1 cellular context compared by ENCODE assay signal in genomic region chr6:137802408-137803182, GRCh38.
TF ChIP-seq lines count a peak whose summit lies in the region.

No MANE protein-coding gene starts in this region.

TF ChIP-seq in HepG2, 621 proteins besides CTCF, POLR2A, EP300 and RAD21 (continued from another document and continues in another):
- TF ChIP-seq ZNF652 (CRISPR knock-in tag; IDR thresholded peaks at IDR 0.05; ENCODE audit: borderline replicate concordance, low read depth) (0 out of 2 replicates have a peak, but pooled peaks have one; percentile 15), SCMH1 (CRISPR knock-in tag; IDR thresholded peaks at IDR 0.05; ENCODE audit: borderline replicate concordance) (no peak), SSRP1 (CRISPR knock-in tag; IDR thresholded peaks at IDR 0.05) (no peak), RNF2 (conservative IDR thresholded peaks at IDR 0.05; ENCODE audit: low read depth) (no peak), ETV5 (CRISPR knock-in tag; IDR thresholded peaks at IDR 0.05; ENCODE audit: borderline replicate concordance) (peak; percentile 47; the same call in 1 of the 2 replicates), ZNF468 (CRISPR knock-in tag; IDR thresholded peaks at IDR 0.05) (no peak), ZNF326 (CRISPR knock-in tag; IDR thresholded peaks at IDR 0.05; ENCODE audit: borderline replicate concordance) (no peak), ZMYM4 (CRISPR knock-in tag; IDR thresholded peaks at IDR 0.05) (no peak; the same call in 1 of the 2 replicates), CHD4 (IDR thresholded peaks at IDR 0.05; ENCODE audit: borderline replicate concordance, low read length) (0 out of 2 replicates have a peak, but pooled peaks have one; percentile 33), SNAPC4 (CRISPR knock-in tag; IDR thresholded peaks at IDR 0.05) (0 out of 2 replicates have a peak, but pooled peaks have one; percentile 37), ZNF136 (CRISPR knock-in tag; IDR thresholded peaks at IDR 0.05; ENCODE audit: low read depth) (no peak), TEAD3 (CRISPR knock-in tag; optimal IDR thresholded peaks at IDR 0.05; ENCODE audit: borderline replicate concordance) (peak; percentile 70), GTF3A (CRISPR knock-in tag; conservative IDR thresholded peaks at IDR 0.05) (0 out of 2 replicates have a peak, but pooled peaks have one; percentile 30), DNMT3B (CRISPR knock-in tag; conservative IDR thresholded peaks at IDR 0.05) (no peak), KLF15 (CRISPR knock-in tag; IDR thresholded peaks at IDR 0.05; ENCODE audit: borderline replicate concordance) (no peak), MTF1 (CRISPR knock-in tag; IDR thresholded peaks at IDR 0.05) (no peak), ZNF138 (CRISPR knock-in tag; IDR thresholded peaks at IDR 0.05; ENCODE audit: low read depth) (no peak), ARID2 (CRISPR knock-in tag; IDR thresholded peaks at IDR 0.05; ENCODE audit: borderline replicate concordance) (0 out of 2 replicates have a peak, but pooled peaks have one; percentile 33), ZNF616 (CRISPR knock-in tag; IDR thresholded peaks at IDR 0.05; ENCODE audit: low read depth) (no peak), ZBTB38 (CRISPR knock-in tag; IDR thresholded peaks at IDR 0.05) (peak; percentile 50; the same call in 1 of the 2 replicates), RXRB (CRISPR knock-in tag; IDR thresholded peaks at IDR 0.05; ENCODE audit: borderline replicate concordance) (peak; percentile 70; the same call in 1 of the 2 replicates), UBTF (CRISPR knock-in tag; IDR thresholded peaks at IDR 0.05) (no peak), TRIM24 (CRISPR knock-in tag; IDR thresholded peaks at IDR 0.05) (no peak), ETS1 (CRISPR knock-in tag; IDR thresholded peaks at IDR 0.05) (no peak), ZBTB10 (CRISPR knock-in tag; IDR thresholded peaks at IDR 0.05; ENCODE audit: borderline replicate concordance) (no peak), MYC (CRISPR knock-in tag; IDR thresholded peaks at IDR 0.05; ENCODE audit: borderline replicate concordance) (no peak), ZNF770 (CRISPR knock-in tag; IDR thresholded peaks at IDR 0.05) (no peak), POGK (CRISPR knock-in tag; conservative IDR thresholded peaks at IDR 0.05) (no peak), U2AF2 (IDR thresholded peaks at IDR 0.05; ENCODE audit: low read depth, low read length) (no peak), ZSCAN25 (CRISPR knock-in tag; IDR thresholded peaks at IDR 0.05) (no peak), ZNF33A (CRISPR knock-in tag; IDR thresholded peaks at IDR 0.05; ENCODE audit: borderline replicate concordance) (peak; percentile 79; the same call in 1 of the 2 replicates), ZNF747 (CRISPR knock-in tag; IDR thresholded peaks at IDR 0.05; ENCODE audit: borderline replicate concordance) (no peak), ZSCAN21 (CRISPR knock-in tag; IDR thresholded peaks at IDR 0.05; ENCODE audit: borderline replicate concordance) (no peak), ZNF609 (CRISPR knock-in tag; IDR thresholded peaks at IDR 0.05; ENCODE audit: borderline replicate concordance) (0 out of 2 replicates have a peak, but pooled peaks have one; percentile 35), RFXANK (CRISPR knock-in tag; IDR thresholded peaks at IDR 0.05) (0 out of 2 replicates have a peak, but pooled peaks have one; percentile 24), HOXD1 (CRISPR knock-in tag; IDR thresholded peaks at IDR 0.05) (no peak), ZNF160 (CRISPR knock-in tag; IDR thresholded peaks at IDR 0.05) (no peak), ZNF576 (CRISPR knock-in tag; IDR thresholded peaks at IDR 0.05) (no peak)
